24 cellular contexts compared by ENCODE assay signal in genomic region chr22:40279017-40279416, GRCh38.
DNase-seq lines count a peak whose midpoint lies in the region; ATAC-seq and TF ChIP-seq lines count a peak whose summit lies in the region.
"Had no signal": no experiment of that assay in that cellular context is flagged by ENCODE, and none has a peak within 500 bp of the region (broad histone marks: within the 10 kb centered on the region; RNA-seq: fewer than 3 reads in every experiment).

No MANE protein-coding gene starts in this region.

- no peak for ATAC-seq in activated naive CD4-positive, alpha-beta T cell treated with anti-CD3 and anti-CD28 coated beads, Interleukin-2, amount 50 U/mL, for 72 hours
- ATAC-seq in T-cell (replicated peaks in 1 of 4), result peak; percentile 41 to 71 (median 55)
- no peak for ATAC-seq in central memory CD8-positive, alpha-beta T cell (replicated peaks; ENCODE audit: extremely low read depth, poor library complexity, severe bottlenecking)
- ATAC-seq in stimulated activated effector memory CD8-positive, alpha-beta T cell treated with anti-CD3 and anti-CD28 coated beads, Interleukin-12 subunit alpha, Interleukin-12 subunit beta, amount 100 ng/mL, for 72 hours, result no peak
- ATAC-seq: HCT116, PC-3, SK-N-SH treated with all-trans-retinoic acid at 6 μM for 48 hours had no signal

- WGBS in spleen, 5 donors, result 68 to 82% (median 74%) methylated on average over 4 of the region's 4 CpGs

- POLR2A ChIA-PET in T-cell (lab: Charles Lee), result no interaction called here

- no peak for DNase-seq in activated naive CD4-positive, alpha-beta T cell treated with anti-CD3 and anti-CD28 coated beads for 36 hours
- no peak for DNase-seq in activated naive CD4-positive, alpha-beta T cell treated with anti-CD3 and anti-CD28 coated beads, Interleukin-2, amount 50 U/mL, for 72 hours (ENCODE audit: low spot score in 2 of 2)
- DNase-seq in T-cell (no peak), SW480 (ENCODE audit: low spot score) (no peak), spleen (no peak)
- no peak for DNase-seq in central memory CD8-positive, alpha-beta T cell (ENCODE audit: low spot score in 2 of 2)
- DNase-seq in stimulated activated effector memory CD8-positive, alpha-beta T cell treated with anti-CD3 and anti-CD28 coated beads, Interleukin-12 subunit alpha, Interleukin-12 subunit beta, amount 100 ng/mL, for 72 hours (ENCODE audit: low spot score in 2 of 2), result no peak
- DNase-seq: Caco-2; caudate nucleus; DMS79; esophagus squamous epithelium; mesendoderm; NCI-H1092 treated with DMSO at 0.1 percent for 48 hours; NCI-H187 treated with DMSO at 0.1 percent for 48 hours; NCI-H524 treated with DMSO at 0.1 percent for 48 hours; NK-92 treated with Interleukin-12 subunit alpha and Interleukin-12 subunit beta, amount 100 ng/mL, for 24 hours; nucleus accumbens; PC-3; stimulated activated naive CD4-positive, alpha-beta T cell treated with Interleukin-2 at 50 U/mL for 16 hours; tibial artery had no signal

- TF ChIP-seq POLR2A in spleen (IDR thresholded peaks at IDR 0.05), result no peak

- H3K27ac Mint-ChIP-seq in activated naive CD4-positive, alpha-beta T cell treated with anti-CD3 and anti-CD28 coated beads for 36 hours, result peak overlapping the region; percentile 50
- no peak overlapping the region for H3K27ac Mint-ChIP-seq in activated naive CD4-positive, alpha-beta T cell treated with anti-CD3 and anti-CD28 coated beads, Interleukin-2, amount 50 U/mL, for 72 hours
- H3K27ac Mint-ChIP-seq in T-cell, result peak overlapping the region; percentile 68 to 82
- peak overlapping the region; percentile 82 for H3K27ac Mint-ChIP-seq in central memory CD8-positive, alpha-beta T cell (ENCODE audit: low read depth)
- H3K27ac Mint-ChIP-seq in stimulated activated effector memory CD8-positive, alpha-beta T cell treated with anti-CD3 and anti-CD28 coated beads, Interleukin-12 subunit alpha, Interleukin-12 subunit beta, amount 100 ng/mL, for 72 hours, result peak overlapping the region; percentile 20
- H3K27ac Mint-ChIP-seq: B cell had no signal

- H3K4me3 Mint-ChIP-seq in activated naive CD4-positive, alpha-beta T cell treated with anti-CD3 and anti-CD28 coated beads for 36 hours, result no peak overlapping the region
- peak overlapping the region in 2 of 3 donors; percentile 10 to 47 for H3K4me3 Mint-ChIP-seq in T-cell
- no peak overlapping the region for H3K4me3 Mint-ChIP-seq in central memory CD8-positive, alpha-beta T cell
- H3K4me3 Mint-ChIP-seq in stimulated activated effector memory CD8-positive, alpha-beta T cell treated with anti-CD3 and anti-CD28 coated beads, Interleukin-12 subunit alpha, Interleukin-12 subunit beta, amount 100 ng/mL, for 72 hours, result no peak overlapping the region
- H3K4me3 Mint-ChIP-seq: B cell had no signal

- H3K4me1 Mint-ChIP-seq in activated naive CD4-positive, alpha-beta T cell treated with anti-CD3 and anti-CD28 coated beads for 36 hours (ENCODE audit: low read depth), result peaks cover 54% of the 10 kb centered on the region
- H3K4me1 Mint-ChIP-seq in T-cell, result peaks cover 51 to 70% (median 69%) of the 10 kb centered on the region in 3 donors
- H3K4me1 Mint-ChIP-seq in central memory CD8-positive, alpha-beta T cell, result peaks cover 27% of the 10 kb centered on the region
- H3K4me1 Mint-ChIP-seq in stimulated activated effector memory CD8-positive, alpha-beta T cell treated with anti-CD3 and anti-CD28 coated beads, Interleukin-12 subunit alpha, Interleukin-12 subunit beta, amount 100 ng/mL, for 72 hours, result peaks cover 16% of the 10 kb centered on the region

- no peak overlapping the region for H3K4me3 ChIP-seq in spleen
- H3K4me3 ChIP-seq: esophagus squamous epithelium, tibial artery had no signal

- H3K27me3 Mint-ChIP-seq in activated naive CD4-positive, alpha-beta T cell treated with anti-CD3 and anti-CD28 coated beads for 36 hours (ENCODE audit: low read depth), result no peaks in the 10 kb centered on the region
- no peaks in the 10 kb centered on the region for H3K27me3 Mint-ChIP-seq in T-cell
- H3K27me3 Mint-ChIP-seq in central memory CD8-positive, alpha-beta T cell, result no peaks in the 10 kb centered on the region
- H3K27me3 Mint-ChIP-seq: B cell had no signal

- peak overlapping the region in 2 of 8 donors; percentile 3 to 10 for H3K27ac ChIP-seq in spleen
- H3K27ac ChIP-seq: esophagus squamous epithelium, VCaP had no signal

- H3K36me3 ChIP-seq in spleen, result peaks cover 0 to 93% (median 56%) of the 10 kb centered on the region in 6 donors

- no peaks in the 10 kb centered on the region for H3K9me3 ChIP-seq in spleen
- H3K9me3 ChIP-seq: Caco-2, esophagus squamous epithelium, tibial artery had no signal

- H3K4me1 ChIP-seq in spleen, result peaks cover 14 to 50% (median 31%) of the 10 kb centered on the region in 6 donors
- H3K4me1 ChIP-seq: Caco-2 had no signal

- CTCF ChIA-PET in activated naive CD4-positive, alpha-beta T cell treated with anti-CD3 and anti-CD28 coated beads for 36 hours (lab: Charles Lee), result interaction anchor here (2.1 kb wide), 1 partner anchor 69 kb away, joined by 6 read pairs; no protein-coding TSS in a partner anchor
- CTCF ChIA-PET in T-cell (lab: Charles Lee), result interaction anchor here in 1 of 2 donors (0.8 kb wide), 1 partner anchor 285 kb away, joined by 4 read pairs; no protein-coding TSS in a partner anchor

- H3K36me3 Mint-ChIP-seq in activated naive CD4-positive, alpha-beta T cell treated with anti-CD3 and anti-CD28 coated beads for 36 hours (ENCODE audit: low read depth), result peaks cover 8% of the 10 kb centered on the region
- H3K36me3 Mint-ChIP-seq in activated naive CD4-positive, alpha-beta T cell treated with anti-CD3 and anti-CD28 coated beads, Interleukin-2, amount 50 U/mL, for 72 hours, result peaks cover 5 to 26% of the 10 kb centered on the region in 2 donors
- H3K36me3 Mint-ChIP-seq in T-cell, result peaks cover 57% of the 10 kb centered on the region
- H3K36me3 Mint-ChIP-seq in central memory CD8-positive, alpha-beta T cell (ENCODE audit: insufficient read depth), result peaks cover 46% of the 10 kb centered on the region
- H3K36me3 Mint-ChIP-seq in stimulated activated effector memory CD8-positive, alpha-beta T cell treated with anti-CD3 and anti-CD28 coated beads, Interleukin-12 subunit alpha, Interleukin-12 subunit beta, amount 100 ng/mL, for 72 hours, result peaks cover 66% of the 10 kb centered on the region

- intact Hi-C loops in activated naive CD4-positive, alpha-beta T cell treated with anti-CD3 and anti-CD28 coated beads for 36 hours (cut with micrococcal nuclease), result loop anchor here (5.0 kb wide), 1 partner anchor 37 kb away; no protein-coding TSS in a partner anchor
- intact Hi-C loops in spleen (cut with DNase I; ENCODE audit: low total_unique reads), result no loop called here

- no peak for TF ChIP-seq CTCF in spleen (IDR thresholded peaks at IDR 0.05 in 8 of 11, conservative IDR thresholded peaks at IDR 0.05 in 3 of 11)

- no peaks in the 10 kb centered on the region for H3K27me3 ChIP-seq in spleen (replicated peaks in 1 of 7)
- H3K27me3 ChIP-seq: esophagus squamous epithelium, tibial artery had no signal

- H3K9me3 Mint-ChIP-seq in activated naive CD4-positive, alpha-beta T cell treated with anti-CD3 and anti-CD28 coated beads for 36 hours, result no peaks in the 10 kb centered on the region
- H3K9me3 Mint-ChIP-seq in activated naive CD4-positive, alpha-beta T cell treated with anti-CD3 and anti-CD28 coated beads, Interleukin-2, amount 50 U/mL, for 72 hours, result no peaks in the 10 kb centered on the region
- no peaks in the 10 kb centered on the region for H3K9me3 Mint-ChIP-seq in T-cell
- no peaks in the 10 kb centered on the region for H3K9me3 Mint-ChIP-seq in central memory CD8-positive, alpha-beta T cell
- H3K9me3 Mint-ChIP-seq in stimulated activated effector memory CD8-positive, alpha-beta T cell treated with anti-CD3 and anti-CD28 coated beads, Interleukin-12 subunit alpha, Interleukin-12 subunit beta, amount 100 ng/mL, for 72 hours, result no peaks in the 10 kb centered on the region

Comparison
In these comparisons a context has a peak if more than half of its experiments do, and no peak if none do; other contexts are left out.
1. H3K27ac Mint-ChIP-seq: peak in activated naive CD4-positive, alpha-beta T cell treated with anti-CD3 and anti-CD28 coated beads for 36 hours (single experiment), T-cell (2 of 2), central memory CD8-positive, alpha-beta T cell (single experiment) and stimulated activated effector memory CD8-positive, alpha-beta T cell treated with anti-CD3 and anti-CD28 coated beads, Interleukin-12 subunit alpha, Interleukin-12 subunit beta, amount 100 ng/mL, for 72 hours (single experiment); none in activated naive CD4-positive, alpha-beta T cell treated with anti-CD3 and anti-CD28 coated beads, Interleukin-2, amount 50 U/mL, for 72 hours (0 of 2).
2. H3K4me3 Mint-ChIP-seq: peak in T-cell (2 of 3); none in activated naive CD4-positive, alpha-beta T cell treated with anti-CD3 and anti-CD28 coated beads for 36 hours (single experiment), central memory CD8-positive, alpha-beta T cell (single experiment) and stimulated activated effector memory CD8-positive, alpha-beta T cell treated with anti-CD3 and anti-CD28 coated beads, Interleukin-12 subunit alpha, Interleukin-12 subunit beta, amount 100 ng/mL, for 72 hours (single experiment).
3. ATAC-seq: peak in T-cell (4 of 4); none in activated naive CD4-positive, alpha-beta T cell treated with anti-CD3 and anti-CD28 coated beads, Interleukin-2, amount 50 U/mL, for 72 hours (0 of 2), central memory CD8-positive, alpha-beta T cell (single experiment) and stimulated activated effector memory CD8-positive, alpha-beta T cell treated with anti-CD3 and anti-CD28 coated beads, Interleukin-12 subunit alpha, Interleukin-12 subunit beta, amount 100 ng/mL, for 72 hours (single experiment).